Comparison of ENCODE assay signal across 14 cellular contexts in the genomic region with DNA sequence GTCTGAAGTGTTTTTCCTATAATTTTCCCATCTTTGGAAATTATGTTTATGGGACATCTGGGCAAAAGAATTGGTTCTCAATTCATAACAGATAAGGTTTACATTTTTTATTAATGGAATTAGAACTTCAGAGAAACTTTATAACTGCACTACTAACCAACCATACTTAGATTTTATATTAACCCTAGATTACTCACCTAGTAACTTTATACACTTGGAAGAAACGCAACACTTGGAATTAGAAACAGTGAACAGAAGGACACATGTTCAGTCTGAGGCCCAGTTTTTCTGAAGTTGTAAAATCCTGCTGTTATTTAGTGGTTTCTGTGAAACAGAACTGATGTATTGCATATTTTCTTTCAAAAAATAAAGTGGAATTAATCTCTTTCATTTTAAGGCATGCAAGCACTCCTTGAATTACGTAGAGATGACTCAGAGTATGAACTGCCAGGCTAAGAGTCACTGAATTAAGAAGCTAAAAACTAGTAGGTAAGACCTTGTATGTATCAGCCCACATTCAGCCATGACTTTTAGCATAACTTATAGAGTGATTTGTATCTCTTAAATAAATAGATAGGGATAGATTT.
DNase-seq lines count a peak whose midpoint lies in the region; ATAC-seq and TF ChIP-seq lines count a peak whose summit lies in the region.
"Had no signal": no experiment of that assay in that cellular context is flagged by ENCODE, and none has a peak within 500 bp of the region (broad histone marks: within the 10 kb centered on the region; RNA-seq: fewer than 3 reads in every experiment).

No MANE protein-coding gene starts in this region.

- ATAC-seq in GM21529 (IDR thresholded peaks at IDR 0.05; ENCODE audit: unreplicated experiment) (no peak), GM19328 (IDR thresholded peaks at IDR 0.05; ENCODE audit: unreplicated experiment) (no peak)
- ATAC-seq: gastroesophageal sphincter had no signal

- H3K4me3 ChIP-seq in neural cell (ENCODE audit: low read length) = no peak overlapping the region
- H3K4me3 ChIP-seq in H7 (ENCODE audit: insufficient read depth, low read depth, low read length) = no peak overlapping the region
- H3K4me3 ChIP-seq: gastroesophageal sphincter had no signal

- H3K9me3 ChIP-seq in neural cell (ENCODE audit: low read length) = no peaks in the 10 kb centered on the region
- H3K9me3 ChIP-seq: gastroesophageal sphincter had no signal

- H3K27ac ChIP-seq in epithelial cell of prostate (no peak overlapping the region), neural cell (ENCODE audit: low read length) (peak overlapping the region; percentile 65)
- H3K27ac ChIP-seq: gastroesophageal sphincter had no signal

- DNase-seq in Daoy (ENCODE audit: low read depth) (peak; percentile 70), LHCN-M2 (ENCODE audit: low read depth) (peak; percentile 69), epithelial cell of prostate (ENCODE audit: low read depth, low spot score) (peak; percentile 41), H7 (no peak), cardiac septum (ENCODE audit: low spot score) (no peak)
- DNase-seq: activated B cell treated with CpG ODN at 0.5 μM for 24 hours; CD4-positive, CD25-positive, alpha-beta regulatory T cell; GOT3; NK-92 treated with Interleukin-12 subunit alpha and Interleukin-12 subunit beta, amount 100 ng/mL, for 24 hours; stimulated activated CD4-positive, alpha-beta T cell treated with anti-CD3 and anti-CD28 coated beads, Interleukin-4, amount 100 ng/mL, for 1 hour had no signal

- no peak for TF ChIP-seq EP300 in neural cell (conservative IDR thresholded peaks at IDR 0.05; ENCODE audit: poor library complexity, severe bottlenecking)

- H2AFZ ChIP-seq in neural cell (ENCODE audit: low read depth, low read length) = no peak overlapping the region

- no peaks in the 10 kb centered on the region for H3K79me2 ChIP-seq in neural cell (replicated peaks; ENCODE audit: insufficient read depth, low read length)

- no peaks in the 10 kb centered on the region for H4K20me1 ChIP-seq in neural cell (ENCODE audit: insufficient read depth)

- no peaks in the 10 kb centered on the region for H3F3A ChIP-seq in neural cell (ENCODE audit: insufficient read depth, low read length, poor library complexity, severe bottlenecking)

- intact Hi-C loops in cardiac septum (cut with DNase I) = no loop called here

- TF ChIP-seq RAD21 in neural cell (conservative IDR thresholded peaks at IDR 0.05) = no peak

- H3K4me2 ChIP-seq in neural cell (ENCODE audit: low read length) = no peak overlapping the region

- TF ChIP-seq CTCF in neural cell (IDR thresholded peaks at IDR 0.05; ENCODE audit: poor library complexity, severe bottlenecking) = no peak

- no peaks in the 10 kb centered on the region for H3K9me2 ChIP-seq in neural cell (ENCODE audit: insufficient read depth, low read length)

- H3K27me3 ChIP-seq in neural cell (ENCODE audit: insufficient read depth, low read depth, low read length) = no peaks in the 10 kb centered on the region
- H3K27me3 ChIP-seq in H7 (ENCODE audit: control insufficient read depth, insufficient read depth, low read length) = no peaks in the 10 kb centered on the region
- H3K27me3 ChIP-seq: gastroesophageal sphincter had no signal

- H3K36me3 ChIP-seq in neural cell (ENCODE audit: insufficient read depth, low read length) (no peaks in the 10 kb centered on the region), H7 (replicated peaks; ENCODE audit: control insufficient read depth, insufficient read depth, low read length) (no peaks in the 10 kb centered on the region)
- H3K36me3 ChIP-seq: gastroesophageal sphincter had no signal

- peak overlapping the region; percentile 37 for H3K9ac ChIP-seq in neural cell (ENCODE audit: low read length)

TF ChIP-seq in neural cell, 6 proteins besides CTCF, POLR2A, EP300 and RAD21:
- TF ChIP-seq TAF1 (IDR thresholded peaks at IDR 0.05; ENCODE audit: low read depth) = no peak
- TF ChIP-seq, protein P1, sequence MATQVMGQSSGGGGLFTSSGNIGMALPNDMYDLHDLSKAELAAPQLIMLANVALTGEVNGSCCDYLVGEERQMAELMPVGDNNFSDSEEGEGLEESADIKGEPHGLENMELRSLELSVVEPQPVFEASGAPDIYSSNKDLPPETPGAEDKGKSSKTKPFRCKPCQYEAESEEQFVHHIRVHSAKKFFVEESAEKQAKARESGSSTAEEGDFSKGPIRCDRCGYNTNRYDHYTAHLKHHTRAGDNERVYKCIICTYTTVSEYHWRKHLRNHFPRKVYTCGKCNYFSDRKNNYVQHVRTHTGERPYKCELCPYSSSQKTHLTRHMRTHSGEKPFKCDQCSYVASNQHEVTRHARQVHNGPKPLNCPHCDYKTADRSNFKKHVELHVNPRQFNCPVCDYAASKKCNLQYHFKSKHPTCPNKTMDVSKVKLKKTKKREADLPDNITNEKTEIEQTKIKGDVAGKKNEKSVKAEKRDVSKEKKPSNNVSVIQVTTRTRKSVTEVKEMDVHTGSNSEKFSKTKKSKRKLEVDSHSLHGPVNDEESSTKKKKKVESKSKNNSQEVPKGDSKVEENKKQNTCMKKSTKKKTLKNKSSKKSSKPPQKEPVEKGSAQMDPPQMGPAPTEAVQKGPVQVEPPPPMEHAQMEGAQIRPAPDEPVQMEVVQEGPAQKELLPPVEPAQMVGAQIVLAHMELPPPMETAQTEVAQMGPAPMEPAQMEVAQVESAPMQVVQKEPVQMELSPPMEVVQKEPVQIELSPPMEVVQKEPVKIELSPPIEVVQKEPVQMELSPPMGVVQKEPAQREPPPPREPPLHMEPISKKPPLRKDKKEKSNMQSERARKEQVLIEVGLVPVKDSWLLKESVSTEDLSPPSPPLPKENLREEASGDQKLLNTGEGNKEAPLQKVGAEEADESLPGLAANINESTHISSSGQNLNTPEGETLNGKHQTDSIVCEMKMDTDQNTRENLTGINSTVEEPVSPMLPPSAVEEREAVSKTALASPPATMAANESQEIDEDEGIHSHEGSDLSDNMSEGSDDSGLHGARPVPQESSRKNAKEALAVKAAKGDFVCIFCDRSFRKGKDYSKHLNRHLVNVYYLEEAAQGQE (IDR thresholded peaks at IDR 0.05; ENCODE audit: borderline replicate concordance) = no peak
- TF ChIP-seq MXI1 (conservative IDR thresholded peaks at IDR 0.05; ENCODE audit: poor library complexity, severe bottlenecking) = no peak
- TF ChIP-seq POLR2AphosphoS5 (IDR thresholded peaks at IDR 0.05) = no peak
- no peak for TF ChIP-seq EZH2 (IDR thresholded peaks at IDR 0.05; ENCODE audit: borderline replicate concordance, insufficient read depth, low read length, poor library complexity, severe bottlenecking)
- no peak for TF ChIP-seq SMC3 (conservative IDR thresholded peaks at IDR 0.05; ENCODE audit: poor library complexity)
TF ChIP-seq in neural cell: peak in this region for 0.

Comparison
In these comparisons a context has a peak if more than half of its experiments do, and no peak if none do; other contexts are left out.
1. DNase-seq: peak in Daoy (single experiment), LHCN-M2 (single experiment) and epithelial cell of prostate (single experiment); none in H7 (single experiment) and cardiac septum (single experiment).